In the genomic region with DNA sequence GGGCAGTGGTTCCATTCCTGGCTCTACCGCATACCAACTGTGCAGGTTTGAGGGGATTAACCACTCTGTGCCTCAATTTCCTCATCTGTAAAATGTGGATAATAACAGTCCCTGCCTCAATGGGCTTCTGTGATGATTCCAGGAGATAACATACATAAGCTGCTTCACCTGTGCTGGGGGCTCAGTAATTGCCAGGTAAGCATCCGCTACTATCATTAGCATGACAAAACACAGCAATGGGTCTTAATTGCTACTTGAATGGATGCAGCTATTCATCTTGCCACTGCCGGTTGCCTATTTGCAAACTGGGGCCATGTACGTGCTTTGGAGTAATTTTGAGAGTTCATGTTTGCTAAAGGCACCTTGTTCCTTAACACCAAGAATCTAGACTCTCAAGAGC, we compare ENCODE assay signal across 15 cellular contexts.
"Had no signal": no experiment of that assay in that cellular context is flagged by ENCODE, and none has a peak within 500 bp of the region (broad histone marks: within the 10 kb centered on the region; RNA-seq: fewer than 3 reads in every experiment).

No MANE protein-coding gene starts in this region.

- H3K27ac ChIP-seq: cardiac muscle cell, dorsolateral prefrontal cortex, gastroesophageal sphincter, ovary had no signal

- H3K4me1 ChIP-seq: gastroesophageal sphincter had no signal

- H3K9me3 ChIP-seq: ovary had no signal

- H3K27me3 Mint-ChIP-seq: activated CD4-positive, alpha-beta memory T cell treated with anti-CD3 and anti-CD28 coated beads, Interleukin-2, amount 10 ng/mL, durations not matched to agents 7 days and 5 days; stimulated activated naive CD8-positive, alpha-beta T cell treated with anti-CD3 and anti-CD28 coated beads, Interleukin-15, amount 100 ng/mL, for 72 hours had no signal

- H3K4me3 Mint-ChIP-seq: activated CD4-positive, alpha-beta memory T cell treated with anti-CD3 and anti-CD28 coated beads, Interleukin-2, amount 10 ng/mL, durations not matched to agents 7 days and 5 days; activated T-cell treated with anti-CD3 and anti-CD28 coated beads, Interleukin-2, amount 50 U/mL, for 4 hours; naive thymus-derived CD4-positive, alpha-beta T cell; stimulated activated naive CD8-positive, alpha-beta T cell treated with anti-CD3 and anti-CD28 coated beads, Interleukin-15, amount 100 ng/mL, for 72 hours; type B pancreatic cell had no signal

- H3K4me1 Mint-ChIP-seq: activated CD4-positive, alpha-beta memory T cell treated with anti-CD3 and anti-CD28 coated beads, Interleukin-2, amount 10 ng/mL, durations not matched to agents 7 days and 5 days; naive thymus-derived CD4-positive, alpha-beta T cell; stimulated activated naive CD8-positive, alpha-beta T cell treated with anti-CD3 and anti-CD28 coated beads, Interleukin-15, amount 100 ng/mL, for 72 hours had no signal

- DNase-seq: activated CD4-positive, alpha-beta memory T cell treated with anti-CD3 and anti-CD28 coated beads, Interleukin-2, amount 10 ng/mL, durations not matched to agents 7 days and 5 days; activated CD4-positive, alpha-beta T cell treated with anti-CD3 and anti-CD28 coated beads for 4 hours; activated effector memory CD4-positive, alpha-beta T cell treated with Interleukin-2 at 50 U/mL for 16 hours; activated T-cell treated with anti-CD3 and anti-CD28 coated beads, Interleukin-2, amount 50 U/mL, for 4 hours; dorsolateral prefrontal cortex; erythroblast; mammary epithelial cell; mucosa of descending colon; naive thymus-derived CD4-positive, alpha-beta T cell; ovary; stimulated activated naive CD8-positive, alpha-beta T cell treated with anti-CD3 and anti-CD28 coated beads, Interleukin-15, amount 100 ng/mL, for 72 hours had no signal

- H3K36me3 ChIP-seq: cardiac muscle cell, gastroesophageal sphincter, ovary had no signal

- H3K27ac Mint-ChIP-seq: activated CD4-positive, alpha-beta memory T cell treated with anti-CD3 and anti-CD28 coated beads, Interleukin-2, amount 10 ng/mL, durations not matched to agents 7 days and 5 days; activated naive CD4-positive, alpha-beta T cell treated with anti-CD3 and anti-CD28 coated beads, Interleukin-2, amount 50 U/mL, for 72 hours; naive thymus-derived CD4-positive, alpha-beta T cell; stimulated activated naive CD8-positive, alpha-beta T cell treated with anti-CD3 and anti-CD28 coated beads, Interleukin-15, amount 100 ng/mL, for 72 hours; type B pancreatic cell had no signal

- H3K27me3 ChIP-seq: cardiac muscle cell, gastroesophageal sphincter, ovary had no signal

- H3K4me3 ChIP-seq: cardiac muscle cell, dorsolateral prefrontal cortex, gastroesophageal sphincter, mucosa of descending colon, ovary had no signal

- H3K36me3 Mint-ChIP-seq: type B pancreatic cell had no signal
